Comparison of ENCODE assay signal across 1 cellular context in the genomic region with DNA sequence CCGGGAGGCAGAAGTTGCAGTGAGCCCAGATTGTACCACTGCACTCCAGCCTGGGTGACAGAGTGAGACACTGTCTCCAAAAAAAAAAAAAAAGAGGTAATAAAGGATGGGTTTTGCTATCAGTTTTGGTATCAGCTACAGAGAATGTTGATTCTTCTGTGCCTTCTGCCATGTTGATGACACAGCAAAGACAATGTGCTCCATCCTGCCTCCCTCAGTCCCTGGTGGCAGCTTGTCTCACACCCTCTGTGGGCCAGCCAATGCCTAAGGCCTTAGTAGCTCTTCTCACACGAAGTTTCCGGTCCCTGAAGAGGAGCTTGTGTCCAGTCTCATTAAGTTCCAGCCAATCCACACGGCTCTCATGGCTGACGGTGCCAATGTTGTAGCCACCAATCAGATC.
TF ChIP-seq lines count a peak whose summit lies in the region.

No MANE protein-coding gene starts in this region.

TF ChIP-seq in K562, 482 proteins besides CTCF, POLR2A, EP300 and RAD21 (continued from another document and continues in another):
- no peak for TF ChIP-seq CUX1 (CRISPR knock-in tag; IDR thresholded peaks at IDR 0.05)
- TF ChIP-seq MED1 (CRISPR knock-in tag; IDR thresholded peaks at IDR 0.05; ENCODE audit: borderline replicate concordance), result no peak
- TF ChIP-seq MYBL2 (IDR thresholded peaks at IDR 0.05; ENCODE audit: low read depth), result no peak
- no peak for TF ChIP-seq MYBL2 (CRISPR knock-in tag; IDR thresholded peaks at IDR 0.05; ENCODE audit: borderline replicate concordance)
- TF ChIP-seq EGR1 (conservative IDR thresholded peaks at IDR 0.05), result no peak
- TF ChIP-seq RNF2 (IDR thresholded peaks at IDR 0.05), result no peak
- peak in 1 of 3 experiments; percentile 73 for TF ChIP-seq YY1 (IDR thresholded peaks at IDR 0.05; ENCODE audit: borderline replicate concordance in 1 of 3, control insufficient read depth in 1 of 3, extremely low read depth in 1 of 3, insufficient read depth in 3 of 3, insufficient read length in 1 of 3, insufficient replicate concordance in 2 of 3, low read depth in 1 of 3, low read length in 2 of 3)
- TF ChIP-seq, protein P1, sequence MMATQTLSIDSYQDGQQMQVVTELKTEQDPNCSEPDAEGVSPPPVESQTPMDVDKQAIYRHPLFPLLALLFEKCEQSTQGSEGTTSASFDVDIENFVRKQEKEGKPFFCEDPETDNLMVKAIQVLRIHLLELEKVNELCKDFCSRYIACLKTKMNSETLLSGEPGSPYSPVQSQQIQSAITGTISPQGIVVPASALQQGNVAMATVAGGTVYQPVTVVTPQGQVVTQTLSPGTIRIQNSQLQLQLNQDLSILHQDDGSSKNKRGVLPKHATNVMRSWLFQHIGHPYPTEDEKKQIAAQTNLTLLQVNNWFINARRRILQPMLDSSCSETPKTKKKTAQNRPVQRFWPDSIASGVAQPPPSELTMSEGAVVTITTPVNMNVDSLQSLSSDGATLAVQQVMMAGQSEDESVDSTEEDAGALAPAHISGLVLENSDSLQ (IDR thresholded peaks at IDR 0.05), result no peak
- TF ChIP-seq FOXM1 (IDR thresholded peaks at IDR 0.05; ENCODE audit: low read depth), result no peak
- no peak for TF ChIP-seq FOXM1 (CRISPR knock-in tag; IDR thresholded peaks at IDR 0.05; ENCODE audit: low read depth)
- no peak for TF ChIP-seq ZBTB2 (IDR thresholded peaks at IDR 0.05)
- TF ChIP-seq NFE2 (IDR thresholded peaks at IDR 0.05; ENCODE audit: low read depth), result peak; percentile 85
- TF ChIP-seq E2F4 (CRISPR knock-in tag; IDR thresholded peaks at IDR 0.05; ENCODE audit: low read depth), result no peak
- no peak for TF ChIP-seq NCOA2 (IDR thresholded peaks at IDR 0.05; ENCODE audit: partially characterized antibody in 2 of 2)
- TF ChIP-seq, protein P2, sequence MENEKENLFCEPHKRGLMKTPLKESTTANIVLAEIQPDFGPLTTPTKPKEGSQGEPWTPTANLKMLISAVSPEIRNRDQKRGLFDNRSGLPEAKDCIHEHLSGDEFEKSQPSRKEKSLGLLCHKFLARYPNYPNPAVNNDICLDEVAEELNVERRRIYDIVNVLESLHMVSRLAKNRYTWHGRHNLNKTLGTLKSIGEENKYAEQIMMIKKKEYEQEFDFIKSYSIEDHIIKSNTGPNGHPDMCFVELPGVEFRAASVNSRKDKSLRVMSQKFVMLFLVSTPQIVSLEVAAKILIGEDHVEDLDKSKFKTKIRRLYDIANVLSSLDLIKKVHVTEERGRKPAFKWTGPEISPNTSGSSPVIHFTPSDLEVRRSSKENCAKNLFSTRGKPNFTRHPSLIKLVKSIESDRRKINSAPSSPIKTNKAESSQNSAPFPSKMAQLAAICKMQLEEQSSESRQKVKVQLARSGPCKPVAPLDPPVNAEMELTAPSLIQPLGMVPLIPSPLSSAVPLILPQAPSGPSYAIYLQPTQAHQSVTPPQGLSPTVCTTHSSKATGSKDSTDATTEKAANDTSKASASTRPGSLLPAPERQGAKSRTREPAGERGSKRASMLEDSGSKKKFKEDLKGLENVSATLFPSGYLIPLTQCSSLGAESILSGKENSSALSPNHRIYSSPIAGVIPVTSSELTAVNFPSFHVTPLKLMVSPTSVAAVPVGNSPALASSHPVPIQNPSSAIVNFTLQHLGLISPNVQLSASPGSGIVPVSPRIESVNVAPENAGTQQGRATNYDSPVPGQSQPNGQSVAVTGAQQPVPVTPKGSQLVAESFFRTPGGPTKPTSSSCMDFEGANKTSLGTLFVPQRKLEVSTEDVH (IDR thresholded peaks at IDR 0.05; ENCODE audit: low read depth, partially characterized antibody), result no peak
- TF ChIP-seq HMGN3 (IDR thresholded peaks at IDR 0.05; ENCODE audit: borderline replicate concordance, extremely low read depth, insufficient read length, low read depth, low read length), result no peak
- no peak for TF ChIP-seq SP2 (IDR thresholded peaks at IDR 0.05; ENCODE audit: extremely low read depth, low read depth, low read length, poor library complexity, severe bottlenecking)
- no peak for TF ChIP-seq TRIM24 (IDR thresholded peaks at IDR 0.05)
- TF ChIP-seq POLR2B (IDR thresholded peaks at IDR 0.05; ENCODE audit: low read depth, partially characterized antibody), result no peak
- TF ChIP-seq FOXK1 (CRISPR knock-in tag; IDR thresholded peaks at IDR 0.05; ENCODE audit: borderline replicate concordance), result no peak
- TF ChIP-seq, protein P3, sequence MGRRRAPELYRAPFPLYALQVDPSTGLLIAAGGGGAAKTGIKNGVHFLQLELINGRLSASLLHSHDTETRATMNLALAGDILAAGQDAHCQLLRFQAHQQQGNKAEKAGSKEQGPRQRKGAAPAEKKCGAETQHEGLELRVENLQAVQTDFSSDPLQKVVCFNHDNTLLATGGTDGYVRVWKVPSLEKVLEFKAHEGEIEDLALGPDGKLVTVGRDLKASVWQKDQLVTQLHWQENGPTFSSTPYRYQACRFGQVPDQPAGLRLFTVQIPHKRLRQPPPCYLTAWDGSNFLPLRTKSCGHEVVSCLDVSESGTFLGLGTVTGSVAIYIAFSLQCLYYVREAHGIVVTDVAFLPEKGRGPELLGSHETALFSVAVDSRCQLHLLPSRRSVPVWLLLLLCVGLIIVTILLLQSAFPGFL (CRISPR knock-in tag; IDR thresholded peaks at IDR 0.05), result no peak
- TF ChIP-seq MEF2D (tag; conservative IDR thresholded peaks at IDR 0.05; ENCODE audit: low read depth), result no peak
- TF ChIP-seq NR3C1 (CRISPR knock-in tag; IDR thresholded peaks at IDR 0.05), result no peak
- TF ChIP-seq HMG20A (CRISPR knock-in tag; conservative IDR thresholded peaks at IDR 0.05), result no peak
- no peak for TF ChIP-seq CBX1 (IDR thresholded peaks at IDR 0.05; ENCODE audit: low read depth)
- no peak for TF ChIP-seq FOS (IDR thresholded peaks at IDR 0.05; ENCODE audit: extremely low read depth, insufficient read length)
- TF ChIP-seq ZNF41 (CRISPR knock-in tag; conservative IDR thresholded peaks at IDR 0.05), result no peak
- peak; percentile 52; the same call in 1 of the 2 replicates for TF ChIP-seq MAFF (IDR thresholded peaks at IDR 0.05; ENCODE audit: low read length)
- TF ChIP-seq HDAC3 (IDR thresholded peaks at IDR 0.05; ENCODE audit: borderline replicate concordance, partially characterized antibody), result no peak
- TF ChIP-seq SRSF7 (optimal IDR thresholded peaks at IDR 0.05; ENCODE audit: low read depth, low read length), result no peak
- TF ChIP-seq ZNF408 (CRISPR knock-in tag; IDR thresholded peaks at IDR 0.05; ENCODE audit: low read depth), result no peak
- no peak for TF ChIP-seq KLF10 (CRISPR knock-in tag; IDR thresholded peaks at IDR 0.05)
- TF ChIP-seq, protein P4, sequence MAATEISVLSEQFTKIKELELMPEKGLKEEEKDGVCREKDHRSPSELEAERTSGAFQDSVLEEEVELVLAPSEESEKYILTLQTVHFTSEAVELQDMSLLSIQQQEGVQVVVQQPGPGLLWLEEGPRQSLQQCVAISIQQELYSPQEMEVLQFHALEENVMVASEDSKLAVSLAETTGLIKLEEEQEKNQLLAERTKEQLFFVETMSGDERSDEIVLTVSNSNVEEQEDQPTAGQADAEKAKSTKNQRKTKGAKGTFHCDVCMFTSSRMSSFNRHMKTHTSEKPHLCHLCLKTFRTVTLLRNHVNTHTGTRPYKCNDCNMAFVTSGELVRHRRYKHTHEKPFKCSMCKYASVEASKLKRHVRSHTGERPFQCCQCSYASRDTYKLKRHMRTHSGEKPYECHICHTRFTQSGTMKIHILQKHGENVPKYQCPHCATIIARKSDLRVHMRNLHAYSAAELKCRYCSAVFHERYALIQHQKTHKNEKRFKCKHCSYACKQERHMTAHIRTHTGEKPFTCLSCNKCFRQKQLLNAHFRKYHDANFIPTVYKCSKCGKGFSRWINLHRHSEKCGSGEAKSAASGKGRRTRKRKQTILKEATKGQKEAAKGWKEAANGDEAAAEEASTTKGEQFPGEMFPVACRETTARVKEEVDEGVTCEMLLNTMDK (IDR thresholded peaks at IDR 0.05; ENCODE audit: borderline replicate concordance, insufficient read depth, low read depth, low read length, poor library complexity, severe bottlenecking), result no peak
- TF ChIP-seq ZFPM2 (CRISPR knock-in tag; IDR thresholded peaks at IDR 0.05), result no peak
- TF ChIP-seq C11orf30 (IDR thresholded peaks at IDR 0.05; ENCODE audit: low read depth), result peak; percentile 77
- no peak for TF ChIP-seq ZKSCAN8 (CRISPR knock-in tag; IDR thresholded peaks at IDR 0.05)
- TF ChIP-seq, protein P5, sequence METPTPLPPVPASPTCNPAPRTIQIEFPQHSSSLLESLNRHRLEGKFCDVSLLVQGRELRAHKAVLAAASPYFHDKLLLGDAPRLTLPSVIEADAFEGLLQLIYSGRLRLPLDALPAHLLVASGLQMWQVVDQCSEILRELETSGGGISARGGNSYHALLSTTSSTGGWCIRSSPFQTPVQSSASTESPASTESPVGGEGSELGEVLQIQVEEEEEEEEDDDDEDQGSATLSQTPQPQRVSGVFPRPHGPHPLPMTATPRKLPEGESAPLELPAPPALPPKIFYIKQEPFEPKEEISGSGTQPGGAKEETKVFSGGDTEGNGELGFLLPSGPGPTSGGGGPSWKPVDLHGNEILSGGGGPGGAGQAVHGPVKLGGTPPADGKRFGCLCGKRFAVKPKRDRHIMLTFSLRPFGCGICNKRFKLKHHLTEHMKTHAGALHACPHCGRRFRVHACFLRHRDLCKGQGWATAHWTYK (CRISPR knock-in tag; IDR thresholded peaks at IDR 0.05), result no peak
- no peak for TF ChIP-seq ZBTB34 (CRISPR knock-in tag; IDR thresholded peaks at IDR 0.05)
- no peak for TF ChIP-seq ZFP30 (CRISPR knock-in tag; IDR thresholded peaks at IDR 0.05; ENCODE audit: borderline replicate concordance)
- peak; percentile 91 for TF ChIP-seq ZNF316 (IDR thresholded peaks at IDR 0.05)
- TF ChIP-seq CREBBP (IDR thresholded peaks at IDR 0.05; ENCODE audit: low read depth, low read length), result no peak
- no peak for TF ChIP-seq HDAC6 (IDR thresholded peaks at IDR 0.05; ENCODE audit: low read depth, low read length)
- TF ChIP-seq POU5F1 (IDR thresholded peaks at IDR 0.05; ENCODE audit: borderline replicate concordance, low read depth, low read length, partially characterized antibody), result no peak
- no peak for TF ChIP-seq HLTF (IDR thresholded peaks at IDR 0.05)
